Comparison of ENCODE assay signal across 20 cellular contexts in the genomic region with DNA sequence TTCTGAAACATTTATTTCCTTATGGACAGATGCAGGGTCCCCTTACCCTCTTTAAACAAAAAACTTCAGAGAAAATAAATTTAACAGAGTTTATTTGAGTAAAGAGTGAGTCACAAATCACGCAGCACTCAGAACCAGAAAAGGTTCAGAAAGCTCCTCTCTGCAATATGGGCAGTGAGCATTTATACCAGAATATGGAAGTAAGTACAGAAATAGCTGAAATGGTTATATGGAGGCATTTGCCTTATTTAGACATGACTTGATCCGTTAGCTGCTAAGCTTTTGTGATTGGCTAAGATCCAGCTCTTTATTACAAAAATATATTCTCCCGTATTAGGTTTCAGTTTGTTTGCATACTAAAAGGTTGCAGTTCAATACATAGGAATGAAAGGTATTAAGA.
A peak's percentile ranks its signal among the peaks of the same experiment; 100 is the strongest.
DNase-seq lines count a peak whose midpoint lies in the region; ATAC-seq and TF ChIP-seq lines count a peak whose summit lies in the region.
"Had no signal": no experiment of that assay in that cellular context is flagged by ENCODE, and none has a peak within 500 bp of the region (broad histone marks: within the 10 kb centered on the region; RNA-seq: fewer than 3 reads in every experiment).

No MANE protein-coding gene starts in this region.

- no peak overlapping the region for H3K9ac ChIP-seq in PC-3 (ENCODE audit: low read length)

- 0 out of 2 replicates have a peak overlapping the region, but pooled peaks have one; percentile 9 for H2AFZ ChIP-seq in PC-3 (ENCODE audit: low read length)

- intact Hi-C loops in PC-3 (cut with micrococcal nuclease), result no loop called here

- peak; percentile 78 for ATAC-seq in PC-3
- ATAC-seq: SK-N-SH treated with all-trans-retinoic acid at 6 μM for 48 hours had no signal

- no peaks in the 10 kb centered on the region for H3K27me3 ChIP-seq in PC-3 (ENCODE audit: low read length)
- H3K27me3 ChIP-seq: Peyer's patch had no signal

- CTCF ChIA-PET in PC-3 (lab: Charles Lee), result interaction anchor here (0.8 kb wide), 1 partner anchor 804 kb away, joined by 6 read pairs; no protein-coding TSS in a partner anchor

- no peaks in the 10 kb centered on the region for H3K79me2 ChIP-seq in PC-3 (ENCODE audit: low read length)

- H3K4me1 ChIP-seq in PC-3 (ENCODE audit: insufficient read depth, low read length), result peaks cover 9% of the 10 kb centered on the region
- H3K4me1 ChIP-seq: Peyer's patch had no signal

- H3K4me3 ChIP-seq in PC-3 (ENCODE audit: low read length), result no peak overlapping the region
- H3K4me3 ChIP-seq: Peyer's patch had no signal

- H3F3A ChIP-seq in PC-3 (ENCODE audit: low read length, unreplicated experiment), result no peaks in the 10 kb centered on the region

- no peak overlapping the region for H3K27ac ChIP-seq in PC-3 (ENCODE audit: low read length)
- H3K27ac ChIP-seq: Peyer's patch had no signal

- H3K9me2 ChIP-seq in PC-3 (replicated peaks; ENCODE audit: low read length), result no peaks in the 10 kb centered on the region

- no peaks in the 10 kb centered on the region for H3K36me3 ChIP-seq in PC-3 (ENCODE audit: low read depth, low read length)
- H3K36me3 ChIP-seq: Peyer's patch had no signal

- H3K9me3 ChIP-seq in PC-3 (ENCODE audit: low read length), result no peaks in the 10 kb centered on the region
- H3K9me3 ChIP-seq: Peyer's patch had no signal

- BruUV-seq in PC-3 (replicated peaks; lab: Mats Ljungman, UMichigan), result no TSS peak

- POLR2A ChIA-PET in PC-3 (lab: Charles Lee; ENCODE audit: unreplicated experiment), result interaction anchor here (0.8 kb wide), 1 partner anchor 126 kb away, joined by 4 read pairs; no protein-coding TSS in a partner anchor

- DNase-seq in DMS53 treated with DMSO at 0.1 percent for 48 hours (lab: John Stamatoyannopoulos, UW; ENCODE audit: unreplicated experiment) (peak; percentile 23), PC-3 (peak; percentile 45), dedifferentiated amniotic fluid mesenchymal stem cell (ENCODE audit: extremely low spot score) (peak; percentile 44), NCI-H345 treated with DMSO at 0.1 percent for 48 hours (lab: John Stamatoyannopoulos, UW; ENCODE audit: unreplicated experiment) (no peak), SKM-1 (lab: John Stamatoyannopoulos, UW; ENCODE audit: unreplicated experiment) (no peak)
- DNase-seq in stimulated activated CD4-positive, alpha-beta T cell treated with anti-CD3 and anti-CD28 coated beads, Interleukin-12 subunit alpha, Interleukin-12 subunit beta, amount 100 ng/mL, for 4 hours, result no peak
- DNase-seq in activated CD4-positive, alpha-beta T cell treated with anti-CD3 and anti-CD28 coated beads for 48 hours, result no peak
- DNase-seq: Calu3, H7, KBM-7, MV-4-11, NCI-H1105, NCI-H146, NCI-H1930, NCI-H2107, NCI-H446, NCI-H524 treated with DMSO at 0.1 percent for 48 hours, NCI-H82, Peyer's patch had no signal

- peak overlapping the region; percentile 44 for H3K4me2 ChIP-seq in PC-3 (ENCODE audit: low read length)

- TF ChIP-seq CTCF in PC-3 (conservative IDR thresholded peaks at IDR 0.05; ENCODE audit: low read depth, low read length), result no peak

- no peaks in the 10 kb centered on the region for H4K20me1 ChIP-seq in PC-3 (ENCODE audit: low read length)

Comparison
In these comparisons a context has a peak if more than half of its experiments do, and no peak if none do; other contexts are left out.
1. DNase-seq: peak in DMS53 treated with DMSO at 0.1 percent for 48 hours (single experiment), PC-3 (single experiment) and dedifferentiated amniotic fluid mesenchymal stem cell (single experiment); none in stimulated activated CD4-positive, alpha-beta T cell treated with anti-CD3 and anti-CD28 coated beads, Interleukin-12 subunit alpha, Interleukin-12 subunit beta, amount 100 ng/mL, for 4 hours (single experiment), activated CD4-positive, alpha-beta T cell treated with anti-CD3 and anti-CD28 coated beads for 48 hours (single experiment), NCI-H345 treated with DMSO at 0.1 percent for 48 hours (single experiment) and SKM-1 (single experiment).